ENCODE assay signal across 1 cellular context in genomic region chr1:59043796-59044195, GRCh38.
TF ChIP-seq lines count a peak whose summit lies in the region.

No MANE protein-coding gene starts in this region.

TF ChIP-seq in HepG2, 621 proteins besides CTCF, POLR2A, EP300 and RAD21 (continued from another document and continues in another):
- no peak for TF ChIP-seq CREB1 (IDR thresholded peaks at IDR 0.05)
- TF ChIP-seq CREB1 (CRISPR knock-in tag; IDR thresholded peaks at IDR 0.05), result peak; percentile 50; the same call in 1 of the 2 replicates
- TF ChIP-seq TFDP2 (CRISPR knock-in tag; IDR thresholded peaks at IDR 0.05), result no peak
- no peak for TF ChIP-seq ZEB1 (IDR thresholded peaks at IDR 0.05; ENCODE audit: insufficient replicate concordance, low read depth)
- TF ChIP-seq ZNF839 (CRISPR knock-in tag; IDR thresholded peaks at IDR 0.05; ENCODE audit: borderline replicate concordance), result no peak
- TF ChIP-seq RORA (CRISPR knock-in tag; IDR thresholded peaks at IDR 0.05), result no peak
- peak; percentile 88; the same call in 1 of the 2 replicates for TF ChIP-seq ETV5 (CRISPR knock-in tag; IDR thresholded peaks at IDR 0.05; ENCODE audit: borderline replicate concordance)
- no peak for TF ChIP-seq CSRNP1 (CRISPR knock-in tag; IDR thresholded peaks at IDR 0.05)
- TF ChIP-seq HOXA7 (CRISPR knock-in tag; IDR thresholded peaks at IDR 0.05), result no peak
- TF ChIP-seq TSC22D2 (CRISPR knock-in tag; IDR thresholded peaks at IDR 0.05; ENCODE audit: borderline replicate concordance), result no peak
- TF ChIP-seq RNF219 (CRISPR knock-in tag; IDR thresholded peaks at IDR 0.05), result no peak
- TF ChIP-seq ZBTB8A (CRISPR knock-in tag; IDR thresholded peaks at IDR 0.05; ENCODE audit: borderline replicate concordance, low read depth), result no peak
- TF ChIP-seq NR2C2 (CRISPR knock-in tag; IDR thresholded peaks at IDR 0.05; ENCODE audit: borderline replicate concordance), result no peak
- TF ChIP-seq EZH2 (conservative IDR thresholded peaks at IDR 0.05; ENCODE audit: low read depth, low read length), result no peak
- no peak for TF ChIP-seq AKAP8 (CRISPR knock-in tag; IDR thresholded peaks at IDR 0.05)
- TF ChIP-seq ZNF816 (CRISPR knock-in tag; IDR thresholded peaks at IDR 0.05; ENCODE audit: borderline replicate concordance), result no peak
- no peak for TF ChIP-seq CHD4 (IDR thresholded peaks at IDR 0.05; ENCODE audit: borderline replicate concordance, low read length)
- TF ChIP-seq ZBTB3 (CRISPR knock-in tag; IDR thresholded peaks at IDR 0.05; ENCODE audit: borderline replicate concordance, low read depth), result no peak
- TF ChIP-seq ELK4 (CRISPR knock-in tag; IDR thresholded peaks at IDR 0.05; ENCODE audit: borderline replicate concordance), result no peak
- no peak for TF ChIP-seq DMAP1 (CRISPR knock-in tag; IDR thresholded peaks at IDR 0.05)
- no peak for TF ChIP-seq MNT (IDR thresholded peaks at IDR 0.05)
- no peak; the same call in 1 of the 2 replicates for TF ChIP-seq ZBTB34 (CRISPR knock-in tag; IDR thresholded peaks at IDR 0.05)
- TF ChIP-seq BRD4 (CRISPR knock-in tag; IDR thresholded peaks at IDR 0.05), result no peak
- TF ChIP-seq PHF21A (CRISPR knock-in tag; IDR thresholded peaks at IDR 0.05), result no peak
- no peak for TF ChIP-seq ZNF224 (CRISPR knock-in tag; IDR thresholded peaks at IDR 0.05)
- TF ChIP-seq FOXK1 (CRISPR knock-in tag; IDR thresholded peaks at IDR 0.05; ENCODE audit: borderline replicate concordance, low read depth), result peak; percentile 40; the same call in 1 of the 2 replicates
- TF ChIP-seq GZF1 (CRISPR knock-in tag; IDR thresholded peaks at IDR 0.05), result no peak
- peak; percentile 82 for TF ChIP-seq GATAD2A (CRISPR knock-in tag; IDR thresholded peaks at IDR 0.05)
- no peak for TF ChIP-seq ZNF484 (CRISPR knock-in tag; IDR thresholded peaks at IDR 0.05; ENCODE audit: borderline replicate concordance, low read depth)
- TF ChIP-seq ZNF652 (CRISPR knock-in tag; IDR thresholded peaks at IDR 0.05; ENCODE audit: borderline replicate concordance, low read depth), result no peak
- TF ChIP-seq ZNF780A (CRISPR knock-in tag; IDR thresholded peaks at IDR 0.05), result no peak
- TF ChIP-seq ZBED4 (CRISPR knock-in tag; IDR thresholded peaks at IDR 0.05; ENCODE audit: borderline replicate concordance), result no peak
- TF ChIP-seq POGK (CRISPR knock-in tag; conservative IDR thresholded peaks at IDR 0.05), result no peak
- TF ChIP-seq ZNF281 (CRISPR knock-in tag; IDR thresholded peaks at IDR 0.05; ENCODE audit: borderline replicate concordance), result no peak
- TF ChIP-seq ZNF431 (CRISPR knock-in tag; IDR thresholded peaks at IDR 0.05; ENCODE audit: borderline replicate concordance, low read depth), result no peak
- no peak for TF ChIP-seq AGO1 (IDR thresholded peaks at IDR 0.05; ENCODE audit: low read depth, low read length, poor library complexity, severe bottlenecking)
- no peak for TF ChIP-seq MTF2 (CRISPR knock-in tag; IDR thresholded peaks at IDR 0.05; ENCODE audit: borderline replicate concordance)
- TF ChIP-seq RCOR2 (CRISPR knock-in tag; IDR thresholded peaks at IDR 0.05), result peak; percentile 81
- no peak for TF ChIP-seq CC2D1A (CRISPR knock-in tag; IDR thresholded peaks at IDR 0.05)
- peak; percentile 90; the same call in 1 of the 2 replicates for TF ChIP-seq TARDBP (CRISPR knock-in tag; IDR thresholded peaks at IDR 0.05)
- peak; percentile 77; the same call in 1 of the 2 replicates for TF ChIP-seq MIER3 (CRISPR knock-in tag; IDR thresholded peaks at IDR 0.05; ENCODE audit: borderline replicate concordance)
- peak; percentile 83; the same call in 1 of the 2 replicates for TF ChIP-seq ZNF878 (CRISPR knock-in tag; IDR thresholded peaks at IDR 0.05)
- 0 out of 2 replicates have a peak, but pooled peaks have one; percentile 15 for TF ChIP-seq TGIF2 (CRISPR knock-in tag; IDR thresholded peaks at IDR 0.05)
- TF ChIP-seq ZBTB21 (CRISPR knock-in tag; IDR thresholded peaks at IDR 0.05), result no peak
